In the genomic region with DNA sequence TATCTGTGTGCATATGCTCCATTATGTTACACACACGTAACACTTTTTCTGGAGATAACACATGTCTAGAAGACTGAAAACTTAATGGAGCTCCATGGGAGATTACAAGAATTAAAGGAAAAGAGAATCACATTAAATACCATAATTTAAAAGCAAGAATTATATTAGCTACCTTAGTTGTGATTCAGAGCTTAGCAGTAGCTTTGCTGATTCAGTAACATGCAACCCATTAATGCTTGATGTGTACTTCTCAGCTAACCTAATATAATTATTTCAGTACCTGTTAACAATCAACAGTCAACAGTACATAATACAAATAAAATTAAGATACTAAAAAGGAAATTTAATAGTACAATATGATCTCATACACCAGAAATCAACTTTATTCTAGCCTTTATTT, we compare ENCODE assay signal across 29 cellular contexts.
"Had no signal": no experiment of that assay in that cellular context is flagged by ENCODE, and none has a peak within 500 bp of the region (broad histone marks: within the 10 kb centered on the region; RNA-seq: fewer than 3 reads in every experiment).

No MANE protein-coding gene starts in this region.

- H3K4me3 ChIP-seq: cardiac muscle cell had no signal

- ATAC-seq: activated CD8-positive, alpha-beta T cell treated with anti-CD3 and anti-CD28 coated beads for 36 hours; activated naive CD8-positive, alpha-beta T cell treated with anti-CD3 and anti-CD28 coated beads, Interleukin-2, amount 50 U/mL, for 24 hours; activated T-cell treated with anti-CD3 and anti-CD28 coated beads, Interleukin-2, amount 50 U/mL, for 4 hours; activated T-cell treated with anti-CD3 and anti-CD28 coated beads, Interleukin-2, amount 50 U/mL, for 72 hours had no signal

- H3K27me3 ChIP-seq: cardiac muscle cell had no signal

- DNase-seq: activated B cell treated with CpG ODN at 0.5 μM for 24 hours; activated CD4-positive, alpha-beta memory T cell treated with anti-CD3 and anti-CD28 coated beads for 36 hours; activated CD4-positive, alpha-beta T cell treated with anti-CD3 and anti-CD28 coated beads for 4 hours; activated CD4-positive, alpha-beta T cell treated with anti-CD3 and anti-CD28 coated beads, Interleukin-2, amount 10 ng/mL, durations not matched to agents 24 days and 14 days; activated CD4-positive, alpha-beta T cell treated with anti-CD3 and anti-CD28 coated beads, Interleukin-2, amount 50 U/mL, for 1 hour; activated CD4-positive, alpha-beta T cell treated with anti-CD3 and anti-CD28 coated beads, Interleukin-2, amount 50 U/mL, for 4 hours; activated CD4-positive, CD25-positive, alpha-beta regulatory T cell treated with anti-CD3 and anti-CD28 coated beads, Interleukin-2, amount 50 U/mL, for 72 hours; activated CD8-positive, alpha-beta memory T cell treated with anti-CD3 and anti-CD28 coated beads, Interleukin-2, amount 50 U/mL, for 4 hours; activated CD8-positive, alpha-beta T cell treated with anti-CD3 and anti-CD28 coated beads for 36 hours; activated effector memory CD4-positive, alpha-beta T cell treated with Interleukin-2 at 50 U/mL for 16 hours; activated gamma-delta T cell; activated naive CD4-positive, alpha-beta T cell treated with anti-CD3 and anti-CD28 coated beads, Interleukin-2, amount 10 ng/mL, durations not matched to agents 7 days and 5 days; activated naive CD4-positive, alpha-beta T cell treated with Interleukin-2 at 50 U/mL for 16 hours; activated naive CD8-positive, alpha-beta T cell treated with anti-CD3 and anti-CD28 coated beads, Interleukin-2, amount 10 ng/mL, durations not matched to agents 7 days and 5 days; activated naive CD8-positive, alpha-beta T cell treated with anti-CD3 and anti-CD28 coated beads, Interleukin-2, amount 50 U/mL, for 24 hours; activated T-cell treated with anti-CD3 and anti-CD28 coated beads for 4 hours; activated T-cell treated with anti-CD3 and anti-CD28 coated beads, Interleukin-2, amount 50 U/mL, for 1 hour; activated T-cell treated with anti-CD3 and anti-CD28 coated beads, Interleukin-2, amount 50 U/mL, for 4 hours; activated T-cell treated with anti-CD3 and anti-CD28 coated beads, Interleukin-2, amount 50 U/mL, for 72 hours; amygdala; anterior cingulate cortex; caudate nucleus; cerebellar nuclear complex; T-helper 1 cell; T-helper 2 cell; T-helper 9 cell had no signal

- FAIRE-seq: bronchial epithelial cell had no signal

- H3K27ac ChIP-seq: cardiac muscle cell, VCaP had no signal

- H3K36me3 ChIP-seq: cardiac muscle cell had no signal
